Comparison of ENCODE assay signal across 9 cellular contexts in genomic region chr4:8394125-8394524, GRCh38. TPM values are rescaled to one million over a fixed set of nuclear protein-coding genes. Genes with fewer than 3 reads are reported as not detected.
DNase-seq lines count a peak whose midpoint lies in the region; ATAC-seq and TF ChIP-seq lines count a peak whose summit lies in the region.
"Had no signal": no experiment of that assay in that cellular context is flagged by ENCODE, and none has a peak within 500 bp of the region (broad histone marks: within the 10 kb centered on the region; RNA-seq: fewer than 3 reads in every experiment).

No MANE protein-coding gene starts in this region.

- ATAC-seq in GM18861 (IDR thresholded peaks at IDR 0.05; ENCODE audit: unreplicated experiment): no peak

- H3K27ac Mint-ChIP-seq in neural crest cell (ENCODE audit: unreplicated experiment): peak overlapping the region; percentile 78

- H3K4me3 ChIP-seq in Peyer's patch: no peak overlapping the region
- H3K4me3 ChIP-seq in fibroblast of pulmonary artery (replicated peaks; ENCODE audit: low read depth, low read length): no peak overlapping the region

- peaks cover 47% of the 10 kb centered on the region for H3K4me1 Mint-ChIP-seq in neural crest cell

- TF ChIP-seq CTCF in Peyer's patch (IDR thresholded peaks at IDR 0.05) (no peak), fibroblast of pulmonary artery (IDR thresholded peaks at IDR 0.05; ENCODE audit: low read length, missing control alignments) (no peak), neural crest cell (conservative IDR thresholded peaks at IDR 0.05) (no peak)

- H3K9me3 ChIP-seq in Peyer's patch: no peaks in the 10 kb centered on the region

- peak overlapping the region; percentile 40 to 50 (median 49) for H3K27ac ChIP-seq in Peyer's patch

- H3K4me1 ChIP-seq in Peyer's patch: peaks cover 0 to 5% (median 0%) of the 10 kb centered on the region in 4 donors

- no peak for TF ChIP-seq POLR2A in Peyer's patch (IDR thresholded peaks at IDR 0.05)

- DNase-seq in Peyer's patch: peak in 1 of 3 donors; percentile 71
- peak; percentile 68 for DNase-seq in fibroblast of pulmonary artery (ENCODE audit: low read depth)
- no peak for DNase-seq in neural crest cell (ENCODE audit: low read depth, low spot score)
- DNase-seq in ureter (ENCODE audit: low spot score): peak; percentile 78
- DNase-seq in activated T-cell treated with anti-CD3 and anti-CD28 coated beads, Interleukin-2, amount 50 U/mL, for 1 hour: no peak
- no peak for DNase-seq in activated CD4-positive, CD25-positive, alpha-beta regulatory T cell (lab: John Stamatoyannopoulos, UW)
- DNase-seq: cerebellar nuclear complex, NCI-H2081 had no signal

- peaks cover 0 to 27% (median 0%) of the 10 kb centered on the region in 3 donors for H3K36me3 ChIP-seq in Peyer's patch

- no peaks in the 10 kb centered on the region for H3K9me3 Mint-ChIP-seq in neural crest cell

- H3K27me3 ChIP-seq in Peyer's patch: no peaks in the 10 kb centered on the region

- H3K27me3 Mint-ChIP-seq in neural crest cell (ENCODE audit: low read depth): peaks cover 4% of the 10 kb centered on the region

- peak overlapping the region; percentile 70 for H3K4me3 Mint-ChIP-seq in neural crest cell

- peaks cover 5% of the 10 kb centered on the region for H3K36me3 Mint-ChIP-seq in neural crest cell (ENCODE audit: low read depth)

RNA-seq across cellular contexts. Expression of gene ACOX3, which starts 46.4 kb away (rescaled TPM):
- total RNA-seq in Peyer's patch (10 to 100 TPM; 17.2 to 95.7 (median 43.7) TPM), neural crest cell (16.6 and 24.6 TPM in 2 replicates), ureter (49.5 TPM)

RNA-seq across cellular contexts. Expression of gene TRMT44, which starts 46.5 kb away (rescaled TPM):
- total RNA-seq in Peyer's patch (10 to 100 TPM; 16.8 to 31.6 (median 28.1) TPM), neural crest cell (20.1 and 24.7 TPM in 2 replicates), ureter (29.5 TPM)

Comparison
In these comparisons a context has a peak if more than half of its experiments do, and no peak if none do; other contexts are left out.
1. DNase-seq: peak in fibroblast of pulmonary artery (single experiment) and ureter (single experiment); none in neural crest cell (single experiment), activated T-cell treated with anti-CD3 and anti-CD28 coated beads, Interleukin-2, amount 50 U/mL, for 1 hour (single experiment) and activated CD4-positive, CD25-positive, alpha-beta regulatory T cell (0 of 4).